ENCODE assay signal across 8 cellular contexts in the genomic region with DNA sequence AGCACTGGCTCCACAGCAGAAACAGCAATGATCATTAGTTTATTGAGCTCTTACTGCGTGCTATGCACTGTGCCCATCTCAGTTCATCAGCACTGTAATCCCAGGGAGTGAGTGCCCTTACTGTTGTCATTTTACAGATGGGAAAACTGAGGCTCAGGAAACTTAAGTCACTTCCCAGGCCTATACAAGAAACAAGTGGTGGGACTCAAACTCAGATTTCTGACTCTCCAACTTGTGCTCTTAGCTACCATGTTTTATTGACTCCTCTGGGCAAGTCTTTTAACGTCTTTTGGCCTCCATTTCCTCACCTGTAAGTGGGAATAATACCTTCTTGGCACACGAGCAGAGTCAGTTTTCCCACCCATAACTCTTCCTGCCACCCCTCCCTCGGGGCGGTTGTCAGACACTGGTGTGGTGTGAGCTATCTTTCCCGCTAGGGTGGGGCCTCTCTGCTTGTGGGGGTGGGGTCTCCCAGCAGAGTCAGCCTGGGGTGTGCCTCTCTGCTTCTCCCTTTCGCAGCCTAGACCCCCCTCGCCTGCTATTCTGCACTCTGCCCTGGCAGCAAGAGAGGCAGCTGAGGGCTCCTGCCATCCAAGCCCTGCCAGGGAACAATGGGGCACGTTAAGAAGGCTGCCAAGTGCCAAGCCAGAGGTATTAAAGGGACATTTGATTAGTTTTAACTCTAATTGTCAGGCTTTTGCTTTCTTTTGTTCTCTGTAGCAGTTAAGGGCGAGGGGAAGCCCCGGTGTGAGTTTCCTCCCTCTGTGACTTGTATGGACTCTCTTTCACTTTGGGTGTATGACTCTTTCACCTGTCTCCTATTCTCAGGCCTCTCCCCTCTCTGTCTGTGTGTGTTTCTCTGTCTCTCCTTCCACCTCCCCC. TPM values are rescaled to one million over a fixed set of nuclear protein-coding genes. Genes with fewer than 3 reads are reported as not detected.
DNase-seq lines count a peak whose midpoint lies in the region; ATAC-seq, FAIRE-seq and TF ChIP-seq lines count a peak whose summit lies in the region.

No MANE protein-coding gene starts in this region.

- no TSS peak for BruUV-seq in endothelial cell of umbilical vein (replicated peaks; lab: Mats Ljungman, UMichigan)
- no TSS peak for BruUV-seq in OCI-LY7 (replicated peaks; lab: Mats Ljungman, UMichigan)

- H3K9ac ChIP-seq in endothelial cell of umbilical vein (replicated peaks; ENCODE audit: extremely low read depth, insufficient read depth, low read length): no peak overlapping the region

- H3K79me2 ChIP-seq in endothelial cell of umbilical vein (ENCODE audit: control insufficient read depth, insufficient read depth, low read length) (peaks cover 8% of the 10 kb centered on the region), OCI-LY7 (ENCODE audit: insufficient read depth, low read depth, low read length) (no peaks in the 10 kb centered on the region)

- peak; percentile 44 for FAIRE-seq in endothelial cell of umbilical vein (lab: Jason Lieb, UNC)

- POLR2A ChIA-PET in endothelial cell of umbilical vein (lab: Charles Lee) (interaction anchor here (1.3 kb wide), 1 partner anchor 12 kb away, joined by 4 read pairs; the partner anchor contains the start of gene GALNT10), OCI-LY7 (lab: Charles Lee) (interaction anchor here (0.6 kb wide), 1 partner anchor 13 kb away, joined by 3 read pairs; no protein-coding TSS in a partner anchor)

- peaks cover 23% of the 10 kb centered on the region for H3K4me1 ChIP-seq in endothelial cell of umbilical vein (ENCODE audit: control insufficient read depth, extremely low read depth, insufficient read depth, low read length)
- no peaks in the 10 kb centered on the region for H3K4me1 ChIP-seq in OCI-LY7 (ENCODE audit: insufficient read depth, low read length, poor library complexity, severe bottlenecking)

- no peak for TF ChIP-seq CTCF in endothelial cell of umbilical vein (IDR thresholded peaks at IDR 0.05; ENCODE audit: extremely low read depth in 1 of 2, insufficient read depth in 1 of 2, low read depth in 1 of 2, low read length in 2 of 2)
- no peak for TF ChIP-seq CTCF in OCI-LY7 (conservative IDR thresholded peaks at IDR 0.05; ENCODE audit: low read length)
- no peak for TF ChIP-seq CTCF in nephron progenitor cell (IDR thresholded peaks at IDR 0.05)

- H4K20me1 ChIP-seq in endothelial cell of umbilical vein (replicated peaks; ENCODE audit: control insufficient read depth, extremely low read depth, insufficient read depth, low read length) (no peaks in the 10 kb centered on the region), OCI-LY7 (ENCODE audit: insufficient read depth, low read length) (no peaks in the 10 kb centered on the region; the same call in 1 of the 2 replicates)

- intact Hi-C loops in endothelial cell of umbilical vein (cut with micrococcal nuclease): no loop called here
- intact Hi-C loops in OCI-LY7 (cut with micrococcal nuclease; ENCODE audit: unreplicated experiment): no loop called here

- H3K9me3 ChIP-seq in endothelial cell of umbilical vein (replicated peaks; ENCODE audit: control insufficient read depth, insufficient read depth, low read length): no peaks in the 10 kb centered on the region
- H3K9me3 ChIP-seq in OCI-LY7 (ENCODE audit: low read length): no peaks in the 10 kb centered on the region

- H3K27ac ChIP-seq in endothelial cell of umbilical vein (ENCODE audit: insufficient read depth, low read depth, low read length) (no peak overlapping the region), OCI-LY7 (ENCODE audit: low read depth, low read length, poor library complexity, severe bottlenecking) (no peak overlapping the region)

- no peaks in the 10 kb centered on the region for H3K9me1 ChIP-seq in endothelial cell of umbilical vein (replicated peaks; ENCODE audit: control insufficient read depth, extremely low read depth, insufficient read depth, low read length)

- no peaks in the 10 kb centered on the region for H3K9me3 Mint-ChIP-seq in T-helper 2 cell treated with Interferon-gamma antibody and Interleukin-4, amounts not matched to agents 5 μg/mL and 100 μg/mL, for 36 hours
- H3K9me3 Mint-ChIP-seq in nephron progenitor cell: no peaks in the 10 kb centered on the region

- no peaks in the 10 kb centered on the region for H3K27me3 ChIP-seq in endothelial cell of umbilical vein (ENCODE audit: control insufficient read depth in 2 of 2, insufficient read depth in 2 of 2, low read length in 2 of 2)

- H3K4me1 Mint-ChIP-seq in T-helper 2 cell treated with Interferon-gamma antibody and Interleukin-4, amounts not matched to agents 5 μg/mL and 100 μg/mL, for 36 hours (ENCODE audit: low read depth): peaks cover 47% of the 10 kb centered on the region
- H3K4me1 Mint-ChIP-seq in nephron progenitor cell: peaks cover 50% of the 10 kb centered on the region

- H3K36me3 Mint-ChIP-seq in T-helper 2 cell treated with Interferon-gamma antibody and Interleukin-4, amounts not matched to agents 5 μg/mL and 100 μg/mL, for 36 hours (ENCODE audit: low read depth): peaks cover 36% of the 10 kb centered on the region
- peaks cover 8% of the 10 kb centered on the region for H3K36me3 Mint-ChIP-seq in nephron progenitor cell (ENCODE audit: low read depth)

- H3K27me3 Mint-ChIP-seq in T-helper 2 cell treated with Interferon-gamma antibody and Interleukin-4, amounts not matched to agents 5 μg/mL and 100 μg/mL, for 36 hours (ENCODE audit: low read depth): no peaks in the 10 kb centered on the region
- peaks cover 7% of the 10 kb centered on the region for H3K27me3 Mint-ChIP-seq in nephron progenitor cell (ENCODE audit: low read depth, poor library complexity)

- H2AFZ ChIP-seq in endothelial cell of umbilical vein (ENCODE audit: low read depth, low read length) (no peak overlapping the region), OCI-LY7 (ENCODE audit: low read length) (no peak overlapping the region)

- peaks cover 0 to 8% of the 10 kb centered on the region in 2 experiments for H3K36me3 ChIP-seq in endothelial cell of umbilical vein (ENCODE audit: control insufficient read depth in 2 of 2, extremely low read depth in 1 of 2, insufficient read depth in 2 of 2, low read length in 2 of 2)
- no peaks in the 10 kb centered on the region for H3K36me3 ChIP-seq in OCI-LY7 (ENCODE audit: insufficient read depth, low read length)

- H3K4me2 ChIP-seq in endothelial cell of umbilical vein (ENCODE audit: insufficient read depth, low read length) (no peak overlapping the region), OCI-LY7 (ENCODE audit: low read length) (no peak overlapping the region)

- no peak for TF ChIP-seq POLR2A in endothelial cell of umbilical vein (IDR thresholded peaks at IDR 0.05; ENCODE audit: low read depth, low read length)

- H3K4me3 ChIP-seq in endothelial cell of umbilical vein (replicated peaks in 1 of 3; ENCODE audit: insufficient read depth in 1 of 3, low read depth in 1 of 3, low read length in 3 of 3) (no peak overlapping the region), OCI-LY7 (ENCODE audit: low read depth, low read length, poor library complexity, severe bottlenecking) (no peak overlapping the region)

- peak overlapping the region; percentile 85 for H3K27ac Mint-ChIP-seq in T-helper 2 cell treated with Interferon-gamma antibody and Interleukin-4, amounts not matched to agents 5 μg/mL and 100 μg/mL, for 36 hours
- H3K27ac Mint-ChIP-seq in nephron progenitor cell: no peak overlapping the region

- H3K9me2 ChIP-seq in OCI-LY7 (ENCODE audit: insufficient read depth, low read length): no peaks in the 10 kb centered on the region

- CTCF ChIA-PET in endothelial cell of umbilical vein (lab: Charles Lee): interaction anchor here (0.5 to 2.8 kb wide), 3 partner anchors 9 to 102 kb away, joined by 3 to 7 read pairs (median 4); partner anchors contain the start of gene GALNT10
- CTCF ChIA-PET in OCI-LY7 (lab: Charles Lee; ENCODE audit: unreplicated experiment): no interaction called here

- peak overlapping the region; percentile 72 for H3K4me3 Mint-ChIP-seq in T-helper 2 cell treated with Interferon-gamma antibody and Interleukin-4, amounts not matched to agents 5 μg/mL and 100 μg/mL, for 36 hours
- H3K4me3 Mint-ChIP-seq in nephron progenitor cell: no peak overlapping the region

- dilution Hi-C loops in endothelial cell of umbilical vein (cut with MboI; ENCODE audit: extremely low pct_ligation_motif_present, low sequenced_read_pairs): no loop called here

- peak; percentile 46 for DNase-seq in T-helper 2 cell treated with Interferon-gamma antibody and Interleukin-4, amounts not matched to agents 5 μg/mL and 100 μg/mL, for 36 hours (ENCODE audit: low spot score)
- DNase-seq in endothelial cell of umbilical vein (ENCODE audit: low read depth, low spot score): peak; percentile 21
- DNase-seq in HuH-7.5 (ENCODE audit: low spot score): no peak
- DNase-seq in OCI-LY7 (ENCODE audit: low spot score): no peak
- no peak for DNase-seq in nephron progenitor cell
- no peak for DNase-seq in NCI-H345 treated with DMSO at 0.1 percent for 48 hours (lab: John Stamatoyannopoulos, UW; ENCODE audit: unreplicated experiment)

- ATAC-seq in GM19025 (IDR thresholded peaks at IDR 0.05; ENCODE audit: low read depth, unreplicated experiment) (peak; percentile 91), HG02885 (IDR thresholded peaks at IDR 0.05; ENCODE audit: poor library complexity, unreplicated experiment) (peak; percentile 97)

TF ChIP-seq in endothelial cell of umbilical vein, 7 proteins besides CTCF, POLR2A, EP300 and RAD21 (continues in another document):
- TF ChIP-seq JUN (IDR thresholded peaks at IDR 0.05; ENCODE audit: borderline replicate concordance, insufficient read depth, insufficient read length, low read depth) (no peak), MAX (IDR thresholded peaks at IDR 0.05; ENCODE audit: insufficient read depth, insufficient read length) (no peak), EZH2 (IDR thresholded peaks at IDR 0.05; ENCODE audit: borderline replicate concordance, low read depth, low read length, severe bottlenecking) (no peak), POLR2AphosphoS5 (IDR thresholded peaks at IDR 0.05; ENCODE audit: insufficient read depth, low read depth, low read length) (no peak), FOS (IDR thresholded peaks at IDR 0.05; ENCODE audit: borderline replicate concordance, insufficient read depth, low read length) (no peak)

RNA-seq across cellular contexts. Expression of gene GALNT10, which starts 12.1 kb away (rescaled TPM):
- total RNA-seq in endothelial cell of umbilical vein (77.6 and 85.1 TPM in 2 replicates), OCI-LY7 (2022) (16.3 and 20.6 TPM in 2 replicates)
- polyA plus RNA-seq in endothelial cell of umbilical vein: 58.1 and 70.2 TPM in 2 replicates
- 81.0 and 102 TPM in 2 replicates for polyA plus RNA-seq in endothelial cell of umbilical vein (2011; cell fraction: cytosol; rRNA removed)
- polyA plus RNA-seq in endothelial cell of umbilical vein (2011; cell fraction: nucleus; rRNA removed): 146 and 157 TPM in 2 replicates
- polyA plus RNA-seq in endothelial cell of umbilical vein (2012): 82.4 and 124 TPM in 2 replicates
- polyA minus RNA-seq in endothelial cell of umbilical vein: 230 and 266 TPM in 2 replicates
- polyA minus RNA-seq in endothelial cell of umbilical vein (2011; cell fraction: cytosol; rRNA and poly(A)+ RNA removed): 9.2 TPM
- 166 and 209 TPM in 2 replicates for polyA minus RNA-seq in endothelial cell of umbilical vein (2011; cell fraction: nucleus; rRNA and poly(A)+ RNA removed)
- total RNA-seq in OCI-LY7 (2014; rRNA removed; shearing (Covaris generic)): 6.6 and 7.3 TPM in 2 replicates

Comparison
In these comparisons a context has a peak if more than half of its experiments do, and no peak if none do; other contexts are left out.
1. DNase-seq: peak in T-helper 2 cell treated with Interferon-gamma antibody and Interleukin-4, amounts not matched to agents 5 μg/mL and 100 μg/mL, for 36 hours (single experiment) and endothelial cell of umbilical vein (single experiment); none in HuH-7.5 (single experiment), OCI-LY7 (single experiment), nephron progenitor cell (single experiment) and NCI-H345 treated with DMSO at 0.1 percent for 48 hours (single experiment).